In genomic region chr1:59044535-59045121, GRCh38 we compare ENCODE assay signal across 12 cellular contexts.
DNase-seq lines count a peak whose midpoint lies in the region; ATAC-seq and TF ChIP-seq lines count a peak whose summit lies in the region.
"Had no signal": no experiment of that assay in that cellular context is flagged by ENCODE, and none has a peak within 500 bp of the region (broad histone marks: within the 10 kb centered on the region; RNA-seq: fewer than 3 reads in every experiment).

No MANE protein-coding gene starts in this region.

- H3K27ac Mint-ChIP-seq in activated CD8-positive, alpha-beta T cell treated with anti-CD3 and anti-CD28 coated beads, Interleukin-2, amount 10 ng/mL, durations not matched to agents 7 days and 5 days: peak overlapping the region; percentile 83
- no peak overlapping the region for H3K27ac Mint-ChIP-seq in MCF 10A (ENCODE audit: low read depth, unreplicated experiment)
- H3K27ac Mint-ChIP-seq: stimulated activated naive B cell treated with anti-CD40 and anti-IgM and Interleukin-4, amounts not matched to agents 10 μg/mL and 1 μg/mL and 100 μg/mL, for 72 hours had no signal

- intact Hi-C loops in heart right ventricle (cut with DNase I) (loop anchor here in 1 of 10 donors (10.0 kb wide), 1 partner anchor 260 kb away; the partner anchor contains the start of gene JUN), Right ventricle myocardium superior (cut with DNase I) (loop anchor here (10.0 kb wide), 1 partner anchor 70 kb away; no protein-coding TSS in a partner anchor), right lobe of liver (cut with DNase I) (loop anchor here in 1 of 2 donors (10.0 kb wide), 1 partner anchor 150 kb away; no protein-coding TSS in a partner anchor), uterus (cut with DNase I; ENCODE audit: low total_unique reads) (no loop called here), MCF 10A (cut with micrococcal nuclease) (loop anchor here (10.0 kb wide), 1 partner anchor 260 kb away; the partner anchor contains the start of gene JUN)

- TF ChIP-seq CTCF in heart right ventricle (IDR thresholded peaks at IDR 0.05): no peak
- TF ChIP-seq CTCF in right lobe of liver (IDR thresholded peaks at IDR 0.05): no peak
- no peak for TF ChIP-seq CTCF in uterus (IDR thresholded peaks at IDR 0.05)
- TF ChIP-seq CTCF in MCF 10A (IDR thresholded peaks at IDR 0.05; ENCODE audit: unreplicated experiment): no peak

- BruUV-seq in MCF 10A (replicated peaks; lab: Mats Ljungman, UMichigan): no TSS peak

- no peaks in the 10 kb centered on the region for H3K27me3 Mint-ChIP-seq in activated CD8-positive, alpha-beta T cell treated with anti-CD3 and anti-CD28 coated beads, Interleukin-2, amount 10 ng/mL, durations not matched to agents 7 days and 5 days (ENCODE audit: low read depth)
- no peaks in the 10 kb centered on the region for H3K27me3 Mint-ChIP-seq in MCF 10A (ENCODE audit: insufficient read depth, unreplicated experiment)
- H3K27me3 Mint-ChIP-seq: stimulated activated naive B cell treated with anti-CD40 and anti-IgM and Interleukin-4, amounts not matched to agents 10 μg/mL and 1 μg/mL and 100 μg/mL, for 72 hours had no signal

- no peak for DNase-seq in heart right ventricle
- DNase-seq in Right ventricle myocardium superior: no peak
- no peak for DNase-seq in activated CD8-positive, alpha-beta T cell treated with anti-CD3 and anti-CD28 coated beads, Interleukin-2, amount 10 ng/mL, durations not matched to agents 7 days and 5 days
- DNase-seq in right lobe of liver: no peak
- DNase-seq in uterus: no peak
- no peak for DNase-seq in HK-2 (ENCODE audit: unreplicated experiment)
- DNase-seq in MCF 10A (ENCODE audit: unreplicated experiment): no peak
- no peak for DNase-seq in NCI-H1436 treated with DMSO at 0.1 percent for 48 hours (lab: John Stamatoyannopoulos, UW)
- DNase-seq: activated CD4-positive, alpha-beta T cell treated with anti-CD3 and anti-CD28 coated beads for 4 hours; stimulated activated CD4-positive, alpha-beta T cell treated with anti-CD3 and anti-CD28 coated beads, Interleukin-2, amount 100 ng/mL, for 48 hours; stimulated activated naive B cell treated with anti-CD40 and anti-IgM and Interleukin-4, amounts not matched to agents 10 μg/mL and 1 μg/mL and 100 μg/mL, for 72 hours had no signal

- peaks cover 21% of the 10 kb centered on the region for H3K36me3 Mint-ChIP-seq in activated CD8-positive, alpha-beta T cell treated with anti-CD3 and anti-CD28 coated beads, Interleukin-2, amount 10 ng/mL, durations not matched to agents 7 days and 5 days (ENCODE audit: low read depth)
- no peaks in the 10 kb centered on the region for H3K36me3 Mint-ChIP-seq in MCF 10A (ENCODE audit: insufficient read depth, unreplicated experiment)

- peaks cover 52% of the 10 kb centered on the region for H3K4me1 Mint-ChIP-seq in activated CD8-positive, alpha-beta T cell treated with anti-CD3 and anti-CD28 coated beads, Interleukin-2, amount 10 ng/mL, durations not matched to agents 7 days and 5 days (ENCODE audit: low read depth)
- peaks cover 27% of the 10 kb centered on the region for H3K4me1 Mint-ChIP-seq in MCF 10A (ENCODE audit: insufficient read depth, unreplicated experiment)

- H3K4me3 Mint-ChIP-seq in activated CD8-positive, alpha-beta T cell treated with anti-CD3 and anti-CD28 coated beads, Interleukin-2, amount 10 ng/mL, durations not matched to agents 7 days and 5 days: no peak overlapping the region
- no peak overlapping the region for H3K4me3 Mint-ChIP-seq in MCF 10A (ENCODE audit: unreplicated experiment)
- H3K4me3 Mint-ChIP-seq: stimulated activated naive B cell treated with anti-CD40 and anti-IgM and Interleukin-4, amounts not matched to agents 10 μg/mL and 1 μg/mL and 100 μg/mL, for 72 hours had no signal

- H3K27me3 ChIP-seq in heart right ventricle (no peaks in the 10 kb centered on the region), right lobe of liver (no peaks in the 10 kb centered on the region), uterus (no peaks in the 10 kb centered on the region)
- H3K27me3 ChIP-seq: MG63 had no signal

- H3K36me3 ChIP-seq in heart right ventricle (no peaks in the 10 kb centered on the region), right lobe of liver (no peaks in the 10 kb centered on the region), uterus (no peaks in the 10 kb centered on the region)
- H3K36me3 ChIP-seq: MG63 had no signal

- POLR2A ChIA-PET in activated CD8-positive, alpha-beta T cell treated with anti-CD3 and anti-CD28 coated beads, Interleukin-2, amount 10 ng/mL, durations not matched to agents 7 days and 5 days (lab: Charles Lee): interaction anchor here (0.6 to 5.7 kb wide), 2 partner anchors 261 to 731 kb away, joined by 3 to 38 read pairs; partner anchors contain the start of gene JUN
- POLR2A ChIA-PET in MCF 10A (lab: Yijun Ruan, JAX): interaction anchor here (0.8 kb wide), 1 partner anchor 21 kb away, joined by 3 read pairs; no protein-coding TSS in a partner anchor

- ATAC-seq in heart right ventricle: no peak
- ATAC-seq in Right ventricle myocardium superior (ENCODE audit: poor library complexity): no peak
- no peak for ATAC-seq in activated CD8-positive, alpha-beta T cell treated with anti-CD3 and anti-CD28 coated beads, Interleukin-2, amount 10 ng/mL, durations not matched to agents 7 days and 5 days
- ATAC-seq in right lobe of liver: peak; percentile 52 to 64 (median 60)
- ATAC-seq: stimulated activated naive B cell treated with anti-CD40 and anti-IgM and Interleukin-4, amounts not matched to agents 10 μg/mL and 1 μg/mL and 100 μg/mL, for 72 hours had no signal

- H3K4me3 ChIP-seq in heart right ventricle (no peak overlapping the region), right lobe of liver (no peak overlapping the region), uterus (no peak overlapping the region)
- H3K4me3 ChIP-seq: MG63 had no signal

- TF ChIP-seq POLR2A in right lobe of liver (IDR thresholded peaks at IDR 0.05) (no peak), uterus (IDR thresholded peaks at IDR 0.05) (no peak)

- H3K4me1 ChIP-seq in heart right ventricle (peaks cover 0 to 54% (median 19%) of the 10 kb centered on the region in 9 donors), right lobe of liver (peaks cover 0 to 23% (median 8%) of the 10 kb centered on the region in 4 donors), uterus (peaks cover 0 to 13% of the 10 kb centered on the region in 2 donors)

- 95 to 97% methylated on average over 2 of the region's 2 CpGs for WGBS in heart right ventricle, 2 donors
- WGBS in right lobe of liver (ENCODE audit: insufficient coverage, low coverage, low lambda C conversion rate, missing lambda C conversion rate): 92% methylated on average over 2 of the region's 2 CpGs

- CTCF ChIA-PET in activated CD8-positive, alpha-beta T cell treated with anti-CD3 and anti-CD28 coated beads, Interleukin-2, amount 10 ng/mL, durations not matched to agents 7 days and 5 days (lab: Charles Lee): interaction anchor here (1.2 to 3.2 kb wide), 5 partner anchors 76 to 654 kb away, joined by 3 to 10 read pairs (median 5); no protein-coding TSS in a partner anchor
- CTCF ChIA-PET in MCF 10A (lab: Yijun Ruan, JAX): no interaction called here

- H3K9me3 ChIP-seq in heart right ventricle (no peaks in the 10 kb centered on the region), right lobe of liver (no peaks in the 10 kb centered on the region), uterus (no peaks in the 10 kb centered on the region)
- H3K9me3 ChIP-seq: MG63 had no signal

- H3K27ac ChIP-seq in heart right ventricle (peak overlapping the region in 6 of 10 donors; percentile 45 to 66 (median 60)), right lobe of liver (peak overlapping the region; percentile 34 to 56 (median 34)), uterus (peak overlapping the region; percentile 58 to 66)

- H3K9me3 Mint-ChIP-seq in activated CD8-positive, alpha-beta T cell treated with anti-CD3 and anti-CD28 coated beads, Interleukin-2, amount 10 ng/mL, durations not matched to agents 7 days and 5 days (ENCODE audit: insufficient read depth): no peaks in the 10 kb centered on the region
- H3K9me3 Mint-ChIP-seq in MCF 10A (ENCODE audit: unreplicated experiment): no peaks in the 10 kb centered on the region
- H3K9me3 Mint-ChIP-seq: stimulated activated naive B cell treated with anti-CD40 and anti-IgM and Interleukin-4, amounts not matched to agents 10 μg/mL and 1 μg/mL and 100 μg/mL, for 72 hours had no signal

Comparison
In these comparisons a context has a peak if more than half of its experiments do, and no peak if none do; other contexts are left out.
1. ATAC-seq: peak in right lobe of liver (4 of 4); none in heart right ventricle (0 of 8), Right ventricle myocardium superior (single experiment) and activated CD8-positive, alpha-beta T cell treated with anti-CD3 and anti-CD28 coated beads, Interleukin-2, amount 10 ng/mL, durations not matched to agents 7 days and 5 days (single experiment).
2. Peak in every context shown above with its lines, with median percentiles within 50 percentile points of each other: H3K27ac ChIP-seq.